8 cellular contexts compared by ENCODE assay signal in genomic region chr17:28645576-28645939, GRCh38. TPM values are rescaled to one million over a fixed set of nuclear protein-coding genes. Genes with fewer than 3 reads are reported as not detected.
DNase-seq lines count a peak whose midpoint lies in the region; ATAC-seq and TF ChIP-seq lines count a peak whose summit lies in the region.

No MANE protein-coding gene starts in this region.

- ATAC-seq in GM21619 (IDR thresholded peaks at IDR 0.05; ENCODE audit: unreplicated experiment) (no peak), HG03442 (IDR thresholded peaks at IDR 0.05; ENCODE audit: unreplicated experiment) (no peak), GM19463 (IDR thresholded peaks at IDR 0.05; ENCODE audit: unreplicated experiment) (no peak)

- H3K4me3 ChIP-seq in AG04449 (ENCODE audit: low read depth, low read length) (peak overlapping the region; percentile 65), HUES64 (ENCODE audit: low read length) (peak overlapping the region; percentile 97), muscle layer of duodenum (ENCODE audit: low read depth in 1 of 2, low read length in 2 of 2) (peak overlapping the region; percentile 66 to 94)

- DNase-seq in AG04449 (ENCODE audit: low read depth, low spot score) (no peak), caudate nucleus (lab: John Stamatoyannopoulos, UW) (no peak), putamen (ENCODE audit: low spot score) (no peak)

- H3K27ac ChIP-seq in HUES64 (ENCODE audit: low read depth, low read length) (peak overlapping the region; percentile 79), caudate nucleus (ENCODE audit: low read depth, low read length) (peak overlapping the region; percentile 85), muscle layer of duodenum (ENCODE audit: low read length) (peak overlapping the region; percentile 92)

- H3K36me3 ChIP-seq in HUES64 (ENCODE audit: insufficient read depth, low read length) (peaks cover 52% of the 10 kb centered on the region), muscle layer of duodenum (ENCODE audit: control insufficient read depth in 1 of 2, insufficient read depth in 2 of 2, low read length in 2 of 2) (peaks cover 20 to 35% of the 10 kb centered on the region in 2 donors)

- peak overlapping the region; percentile 83 for H3K9ac ChIP-seq in HUES64 (ENCODE audit: low read depth, low read length)

- WGBS in HUES64, result 79% methylated on average over 8 of the region's 8 CpGs

- no peaks in the 10 kb centered on the region for H3K9me3 ChIP-seq in HUES64 (ENCODE audit: insufficient read depth, low read depth, low read length)
- H3K9me3 ChIP-seq in muscle layer of duodenum (ENCODE audit: control insufficient read depth in 1 of 2, low read length in 2 of 2), result no peaks in the 10 kb centered on the region

- H3K27me3 ChIP-seq in HUES64 (ENCODE audit: insufficient read depth, low read length) (no peaks in the 10 kb centered on the region), muscle layer of duodenum (ENCODE audit: low read depth, low read length) (no peaks in the 10 kb centered on the region)

- POLR2A ChIA-PET in AG04449 (lab: Yijun Ruan, JAX), result interaction anchor here (1.0 to 1.3 kb wide), 3 partner anchors 11 to 23 kb away, joined by 4 to 5 read pairs (median 5); no protein-coding TSS in a partner anchor

- TF ChIP-seq CTCF in AG04449 (IDR thresholded peaks at IDR 0.05; ENCODE audit: insufficient read depth, low read length, missing control alignments), result no peak

- H3K4me1 ChIP-seq in HUES64 (ENCODE audit: insufficient read depth, low read length) (peaks cover 13% of the 10 kb centered on the region), muscle layer of duodenum (ENCODE audit: control insufficient read depth in 1 of 2, insufficient read depth in 2 of 2, low read length in 2 of 2) (peaks cover 18 to 31% of the 10 kb centered on the region in 2 donors)

- CTCF ChIA-PET in AG04449 (lab: Yijun Ruan, JAX), result interaction anchor here (1.0 to 7.1 kb wide), 12 partner anchors 9 to 120 kb away, joined by 3 to 85 read pairs (median 8); partner anchors contain the start of genes RSKR, SDF2, SUPT6H and TLCD1

RNA-seq across cellular contexts. Expression of gene BLTP2, which starts 0.6 kb away (rescaled TPM):
- 58.8 TPM for polyA plus RNA-seq in HUES64 (2013, experiment 1 of 2)
- polyA plus RNA-seq in HUES64 (2013, experiment 2 of 2), result 58.7 TPM

RNA-seq across cellular contexts. Expression of gene SDF2, which starts 16.1 kb away (rescaled TPM):
- polyA plus RNA-seq in HUES64 (2013, experiment 1 of 2), result 40.9 TPM
- polyA plus RNA-seq in HUES64 (2013, experiment 2 of 2), result 37.2 TPM

RNA-seq across cellular contexts. Expression of gene SUPT6H, which starts 16.4 kb away (rescaled TPM):
- 38.0 TPM for polyA plus RNA-seq in HUES64 (2013, experiment 1 of 2)
- 32.8 TPM for polyA plus RNA-seq in HUES64 (2013, experiment 2 of 2)

RNA-seq across cellular contexts. Expression of gene RSKR, which starts 31.6 kb away (rescaled TPM):
- 9.2 TPM for polyA plus RNA-seq in HUES64 (2013, experiment 1 of 2)
- 8.8 TPM for polyA plus RNA-seq in HUES64 (2013, experiment 2 of 2)

RNA-seq across cellular contexts. Expression of gene SPAG5, which starts 46.7 kb away (rescaled TPM):
- 78.9 TPM for polyA plus RNA-seq in HUES64 (2013, experiment 1 of 2)
- polyA plus RNA-seq in HUES64 (2013, experiment 2 of 2), result 81.8 TPM
